ENCODE assay signal across 8 cellular contexts in genomic region chr5:111092062-111092853, GRCh38. TPM values are rescaled to one million over a fixed set of nuclear protein-coding genes. Genes with fewer than 3 reads are reported as not detected.
A peak's percentile ranks its signal among the peaks of the same experiment; 100 is the strongest.
DNase-seq lines count a peak whose midpoint lies in the region; ATAC-seq and TF ChIP-seq lines count a peak whose summit lies in the region.

Gene WDR36 (plus strand): TSS chr5:111092348. CDS start chr5:111092457, 109 bp downstream.

- H3K4me1 Mint-ChIP-seq in activated naive CD8-positive, alpha-beta T cell (ENCODE audit: low read depth) = peaks cover 38% of the 10 kb centered on the region
- peaks cover 8% of the 10 kb centered on the region for H3K4me1 Mint-ChIP-seq in glutamatergic neuron (ENCODE audit: low read depth, unreplicated experiment)

- DNase-seq in NCI-H1105 treated with DMSO at 0.1 percent for 48 hours (lab: John Stamatoyannopoulos, UW) (peak; percentile 80), SKM-1 treated with dmso at 0.1 percent for 144 hours (lab: John Stamatoyannopoulos, UW; ENCODE audit: unreplicated experiment) (peak; percentile 94), glutamatergic neuron (peak; percentile 91), omental fat pad (ENCODE audit: low spot score) (peak; percentile 65)

- peak; percentile 76 for TF ChIP-seq POLR2A in GM10847 (IDR thresholded peaks at IDR 0.05; ENCODE audit: extremely low read depth, insufficient read length)

- H3K27me3 Mint-ChIP-seq in activated naive CD8-positive, alpha-beta T cell = peaks cover 5% of the 10 kb centered on the region
- no peaks in the 10 kb centered on the region for H3K27me3 Mint-ChIP-seq in glutamatergic neuron (ENCODE audit: unreplicated experiment)

- H3K36me3 Mint-ChIP-seq in activated naive CD8-positive, alpha-beta T cell = peaks cover 2% of the 10 kb centered on the region
- peaks cover 4% of the 10 kb centered on the region for H3K36me3 Mint-ChIP-seq in glutamatergic neuron (ENCODE audit: unreplicated experiment)

- ATAC-seq in HG02678 (IDR thresholded peaks at IDR 0.05; ENCODE audit: unreplicated experiment) (peak; percentile 95), omental fat pad (ENCODE audit: low FRiP score) (peak; percentile 99)

- no peaks in the 10 kb centered on the region for H3K9me3 Mint-ChIP-seq in activated naive CD8-positive, alpha-beta T cell (ENCODE audit: low read depth)
- no peaks in the 10 kb centered on the region for H3K9me3 Mint-ChIP-seq in glutamatergic neuron (ENCODE audit: unreplicated experiment)

- H3K27ac ChIP-seq in temporal lobe (ENCODE audit: low read depth, low read length) = no peak within 1 kb of the TSS

- H3K27ac Mint-ChIP-seq in activated naive CD8-positive, alpha-beta T cell = peak within 1 kb of the TSS; percentile 97
- peak within 1 kb of the TSS; percentile 77 for H3K27ac Mint-ChIP-seq in glutamatergic neuron (ENCODE audit: unreplicated experiment)

- TF ChIP-seq CTCF in glutamatergic neuron (IDR thresholded peaks at IDR 0.05; ENCODE audit: partially characterized antibody, unreplicated experiment) = no peak
- no peak for TF ChIP-seq CTCF in omental fat pad (IDR thresholded peaks at IDR 0.05)

- H3K4me3 Mint-ChIP-seq in activated naive CD8-positive, alpha-beta T cell = peak within 1 kb of the TSS; percentile 94
- peak within 1 kb of the TSS; percentile 92 for H3K4me3 Mint-ChIP-seq in glutamatergic neuron (ENCODE audit: unreplicated experiment)

RNA-seq across cellular contexts. Expression of gene WDR36, which starts in this region (rescaled TPM):
- total RNA-seq in glutamatergic neuron (ENCODE audit: unreplicated experiment) (20.8 TPM), omental fat pad (10 to 100 TPM; 26.6 to 55.1 (median 30.5) TPM), temporal lobe (30.2 TPM)
